In the genomic region with DNA sequence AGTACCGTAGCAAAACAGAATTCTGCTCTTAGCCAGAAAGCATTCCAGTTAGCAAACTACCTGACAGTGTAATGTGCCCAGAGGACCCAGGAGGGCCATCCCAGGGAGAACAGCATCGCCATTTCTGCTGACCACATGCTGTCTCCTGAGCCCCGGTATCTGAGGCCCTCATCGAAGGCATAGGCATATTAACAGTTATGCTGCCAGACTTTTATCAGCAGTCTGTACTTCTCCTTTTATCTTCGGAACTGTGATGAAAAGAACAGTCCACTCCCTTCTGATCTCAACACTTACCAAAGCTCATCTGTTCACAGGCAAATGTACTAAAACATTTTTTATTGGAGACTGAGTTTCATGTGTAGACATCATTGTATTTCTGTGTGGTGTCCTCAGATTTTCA, we compare ENCODE assay signal across 18 cellular contexts.
DNase-seq lines count a peak whose midpoint lies in the region; ATAC-seq and TF ChIP-seq lines count a peak whose summit lies in the region.
"Had no signal": no experiment of that assay in that cellular context is flagged by ENCODE, and none has a peak within 500 bp of the region (broad histone marks: within the 10 kb centered on the region; RNA-seq: fewer than 3 reads in every experiment).

No MANE protein-coding gene starts in this region.

- peaks cover 64% of the 10 kb centered on the region for H3K4me1 ChIP-seq in muscle layer of colon (ENCODE audit: insufficient read depth, low read length)
- H3K4me1 ChIP-seq in tibial nerve = peaks cover 0 to 93% (median 54%) of the 10 kb centered on the region in 4 donors

- DNase-seq in activated naive CD8-positive, alpha-beta T cell treated with anti-CD3 and anti-CD28 coated beads for 36 hours = no peak
- DNase-seq in amniotic epithelial cell (ENCODE audit: low read depth) (peak; percentile 32), tibial nerve (ENCODE audit: low spot score in 2 of 2) (no peak), NCI-H2196 (lab: John Stamatoyannopoulos, UW; ENCODE audit: unreplicated experiment) (no peak)
- DNase-seq: ACHN; activated CD4-positive, alpha-beta T cell treated with anti-CD3 and anti-CD28 coated beads for 36 hours; activated gamma-delta T cell treated with Interleukin-2 at 50 U/mL for 16 hours; dermis blood vessel endothelial cell; glutamatergic neuron; mammary epithelial cell; NCI-H2029; NCI-H510A; nephron progenitor cell had no signal

- no peaks in the 10 kb centered on the region for H3K36me3 ChIP-seq in muscle layer of colon (ENCODE audit: insufficient read depth, low read length)
- H3K36me3 ChIP-seq in tibial nerve = no peaks in the 10 kb centered on the region

- peaks cover 3% of the 10 kb centered on the region for H3K36me3 Mint-ChIP-seq in activated naive CD8-positive, alpha-beta T cell
- H3K36me3 Mint-ChIP-seq in activated naive CD8-positive, alpha-beta T cell treated with anti-CD3 and anti-CD28 coated beads for 36 hours = peaks cover 35% of the 10 kb centered on the region

- no peaks in the 10 kb centered on the region for H3K9me3 Mint-ChIP-seq in activated naive CD8-positive, alpha-beta T cell (ENCODE audit: low read depth)
- H3K9me3 Mint-ChIP-seq in activated naive CD8-positive, alpha-beta T cell treated with anti-CD3 and anti-CD28 coated beads for 36 hours = peaks cover 3% of the 10 kb centered on the region
- H3K9me3 Mint-ChIP-seq: stimulated activated naive CD8-positive, alpha-beta T cell treated with anti-CD3 and anti-CD28 coated beads, Interleukin-15, Interleukin-2, amounts not matched to agents 100 ng/mL and 50 ng/mL, for 24 hours had no signal

- TF ChIP-seq EP300 in tibial nerve (IDR thresholded peaks at IDR 0.05) = no peak

- peak overlapping the region; percentile 25 for H3K27ac Mint-ChIP-seq in activated naive CD8-positive, alpha-beta T cell
- no peak overlapping the region for H3K27ac Mint-ChIP-seq in activated naive CD8-positive, alpha-beta T cell treated with anti-CD3 and anti-CD28 coated beads for 36 hours

- no peaks in the 10 kb centered on the region for H3K27me3 ChIP-seq in muscle layer of colon (ENCODE audit: control insufficient read depth in 1 of 2, insufficient read depth in 2 of 2, low read length in 2 of 2)
- H3K27me3 ChIP-seq in tibial nerve = no peaks in the 10 kb centered on the region

- no peak for TF ChIP-seq CTCF in tibial nerve (IDR thresholded peaks at IDR 0.05)

- TF ChIP-seq POLR2A in tibial nerve (IDR thresholded peaks at IDR 0.05) (no peak), GM18505 (IDR thresholded peaks at IDR 0.05; ENCODE audit: borderline replicate concordance, extremely low read depth, insufficient read depth, insufficient read length) (no peak)

- 44 to 61% methylated on average over 5 of the region's 5 CpGs for WGBS in tibial nerve, 2 donors

- no peak overlapping the region for H3K9ac ChIP-seq in muscle layer of colon (ENCODE audit: low read length)

- no peak overlapping the region for H3K4me3 ChIP-seq in muscle layer of colon (ENCODE audit: low read depth in 1 of 2, low read length in 2 of 2)
- H3K4me3 ChIP-seq in tibial nerve = no peak overlapping the region

- H3K27ac ChIP-seq in muscle layer of colon (ENCODE audit: low read depth, low read length) (peak overlapping the region; percentile 28), tibial nerve (peak overlapping the region; percentile 52 to 95 (median 78))

- H3K9me3 ChIP-seq in muscle layer of colon (ENCODE audit: low read length) = no peaks in the 10 kb centered on the region
- H3K9me3 ChIP-seq in tibial nerve = no peaks in the 10 kb centered on the region

- peaks cover 91% of the 10 kb centered on the region for H3K4me1 Mint-ChIP-seq in activated naive CD8-positive, alpha-beta T cell (ENCODE audit: low read depth)
- H3K4me1 Mint-ChIP-seq in activated naive CD8-positive, alpha-beta T cell treated with anti-CD3 and anti-CD28 coated beads for 36 hours = peaks cover 59% of the 10 kb centered on the region

- no peak overlapping the region for H3K4me3 Mint-ChIP-seq in activated naive CD8-positive, alpha-beta T cell
- no peak overlapping the region for H3K4me3 Mint-ChIP-seq in activated naive CD8-positive, alpha-beta T cell treated with anti-CD3 and anti-CD28 coated beads for 36 hours
- H3K4me3 Mint-ChIP-seq: activated CD4-positive, alpha-beta T cell treated with anti-CD3 and anti-CD28 coated beads for 36 hours; nephron progenitor cell; stimulated activated naive CD8-positive, alpha-beta T cell treated with anti-CD3 and anti-CD28 coated beads, Interleukin-15, Interleukin-2, amounts not matched to agents 100 ng/mL and 50 ng/mL, for 24 hours had no signal

- ATAC-seq in HG03280 (IDR thresholded peaks at IDR 0.05; ENCODE audit: unreplicated experiment) (no peak), GM18505 (IDR thresholded peaks at IDR 0.05; ENCODE audit: unreplicated experiment) (no peak)
- ATAC-seq: activated CD4-positive, alpha-beta T cell treated with anti-CD3 and anti-CD28 coated beads for 36 hours had no signal

- H3K27me3 Mint-ChIP-seq in activated naive CD8-positive, alpha-beta T cell = no peaks in the 10 kb centered on the region
- no peaks in the 10 kb centered on the region for H3K27me3 Mint-ChIP-seq in activated naive CD8-positive, alpha-beta T cell treated with anti-CD3 and anti-CD28 coated beads for 36 hours
- H3K27me3 Mint-ChIP-seq: activated CD4-positive, alpha-beta T cell treated with anti-CD3 and anti-CD28 coated beads for 36 hours; stimulated activated naive CD8-positive, alpha-beta T cell treated with anti-CD3 and anti-CD28 coated beads, Interleukin-15, Interleukin-2, amounts not matched to agents 100 ng/mL and 50 ng/mL, for 24 hours had no signal
